In the genomic region with DNA sequence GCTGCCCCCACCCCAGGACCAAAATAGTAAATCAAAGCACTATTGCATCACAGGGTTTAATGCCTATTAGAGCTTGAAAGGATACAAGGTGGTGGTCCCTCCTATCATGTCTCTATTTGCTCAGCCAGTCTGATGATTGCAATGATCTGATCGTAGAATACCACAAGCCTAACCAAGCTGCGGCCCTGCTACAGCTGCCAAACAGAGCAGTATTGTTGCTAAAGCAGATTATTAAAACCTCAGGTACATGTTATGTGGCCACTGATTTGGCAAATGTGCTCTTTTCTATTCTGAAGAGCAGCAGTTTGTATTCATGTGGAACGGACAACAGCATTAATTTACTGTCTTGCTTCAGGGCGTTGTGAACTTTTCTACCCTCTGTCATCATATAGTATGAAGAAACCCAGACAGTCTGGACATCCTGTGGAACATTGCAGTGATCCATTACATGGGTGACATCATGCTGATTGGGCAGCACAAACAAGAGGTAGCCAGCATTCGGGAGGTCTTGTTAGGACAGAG, we compare ENCODE assay signal across 19 cellular contexts. TPM values are rescaled to one million over a fixed set of nuclear protein-coding genes. Genes with fewer than 3 reads are reported as not detected.
DNase-seq lines count a peak whose midpoint lies in the region; ATAC-seq and TF ChIP-seq lines count a peak whose summit lies in the region.
"Had no signal": no experiment of that assay in that cellular context is flagged by ENCODE, and none has a peak within 500 bp of the region (broad histone marks: within the 10 kb centered on the region; RNA-seq: fewer than 3 reads in every experiment).

No MANE protein-coding gene starts in this region.

- no peak overlapping the region for H3K23ac ChIP-seq in trophoblast cell (ENCODE audit: low read length)

- H2AFZ ChIP-seq in GM23248: peak overlapping the region; percentile 52
- H2AFZ ChIP-seq in trophoblast cell (ENCODE audit: insufficient read depth, low read length, poor library complexity): no peak overlapping the region

- H4K8ac ChIP-seq in trophoblast cell (ENCODE audit: low read depth, low read length): no peak overlapping the region

- 0 out of 2 replicates have a peak, but pooled peaks cover 9% of the 10 kb centered on the region for H3K4me1 ChIP-seq in GM23248 (ENCODE audit: insufficient read depth)
- H3K4me1 ChIP-seq in RWPE2 (ENCODE audit: insufficient read depth, poor library complexity, severe bottlenecking): peaks cover 13% of the 10 kb centered on the region
- peaks cover 8 to 17% of the 10 kb centered on the region in 2 experiments for H3K4me1 ChIP-seq in trophoblast cell (ENCODE audit: control insufficient read depth in 1 of 2, insufficient read depth in 2 of 2, low read length in 2 of 2)
- peaks cover 0 to 9% of the 10 kb centered on the region in 2 donors for H3K4me1 ChIP-seq in left lung
- H3K4me1 ChIP-seq: right lobe of liver, transverse colon had no signal

- H3K27me3 ChIP-seq in GM23248 (replicated peaks; ENCODE audit: insufficient read depth) (no peaks in the 10 kb centered on the region), RWPE2 (ENCODE audit: insufficient read depth, poor library complexity, severe bottlenecking) (no peaks in the 10 kb centered on the region), trophoblast cell (ENCODE audit: insufficient read depth, low read length) (no peaks in the 10 kb centered on the region), left lung (no peaks in the 10 kb centered on the region)
- H3K27me3 ChIP-seq: cardiac muscle cell, right lobe of liver, transverse colon had no signal

- H3K4me2 ChIP-seq in GM23248 (ENCODE audit: unreplicated experiment) (no peak overlapping the region), trophoblast cell (ENCODE audit: low read length) (peak overlapping the region; percentile 46)

- no peak overlapping the region for H2AK5ac ChIP-seq in trophoblast cell (ENCODE audit: low read length)

- peak overlapping the region; percentile 38 for H2BK5ac ChIP-seq in trophoblast cell (ENCODE audit: low read depth, low read length, poor library complexity)

- H3K4me3 ChIP-seq in GM23248: no peak overlapping the region
- no peak overlapping the region for H3K4me3 ChIP-seq in RWPE2 (ENCODE audit: severe bottlenecking)
- H3K4me3 ChIP-seq in trophoblast cell (ENCODE audit: low read depth, low read length): no peak overlapping the region
- no peak overlapping the region for H3K4me3 ChIP-seq in left lung
- H3K4me3 ChIP-seq: cardiac muscle cell, right lobe of liver, transverse colon had no signal

- no peak overlapping the region for H3K4ac ChIP-seq in trophoblast cell (ENCODE audit: low read depth, low read length)

- H3K36me3 ChIP-seq in GM23248 (ENCODE audit: low read depth): no peaks in the 10 kb centered on the region
- H3K36me3 ChIP-seq in RWPE2 (ENCODE audit: low read depth): no peaks in the 10 kb centered on the region
- H3K36me3 ChIP-seq in trophoblast cell (ENCODE audit: control insufficient read depth in 1 of 2, insufficient read depth in 2 of 2, low read length in 2 of 2): no peaks in the 10 kb centered on the region
- H3K36me3 ChIP-seq in left lung: no peaks in the 10 kb centered on the region
- H3K36me3 ChIP-seq: cardiac muscle cell, right lobe of liver, transverse colon had no signal

- H4K91ac ChIP-seq in trophoblast cell (ENCODE audit: low read depth, low read length): peak overlapping the region; percentile 33

- WGBS in GM23248 (ENCODE audit: low coverage in 1 of 2, low lambda C conversion rate in 2 of 2, missing lambda C conversion rate in 2 of 2), 2 experiments: 29 to 49% methylated on average over 5 of the region's 5 CpGs
- no CpG with 5 or more reads among the region's 5 CpGs for WGBS in trophoblast cell (ENCODE audit: extremely low coverage, insufficient coverage, insufficient read length)

- peaks cover 8% of the 10 kb centered on the region for H3K79me1 ChIP-seq in trophoblast cell (ENCODE audit: low read length)

- peaks cover 9% of the 10 kb centered on the region; the same call in 1 of the 2 replicates for H3F3A ChIP-seq in GM23248 (ENCODE audit: insufficient read depth)

- TF ChIP-seq CTCF in RWPE2 (IDR thresholded peaks at IDR 0.05; ENCODE audit: poor library complexity, severe bottlenecking) (no peak), left lung (IDR thresholded peaks at IDR 0.05) (no peak)

- H3K79me2 ChIP-seq in GM23248 (ENCODE audit: insufficient read depth) (no peaks in the 10 kb centered on the region), trophoblast cell (ENCODE audit: control insufficient read depth, insufficient read depth, low read length, poor library complexity) (no peaks in the 10 kb centered on the region)

- no peaks in the 10 kb centered on the region for H4K20me1 ChIP-seq in GM23248 (ENCODE audit: insufficient read depth)

- H2BK12ac ChIP-seq in trophoblast cell (ENCODE audit: low read length): no peak overlapping the region

- H3K9me2 ChIP-seq in GM23248 (ENCODE audit: insufficient read depth): no peaks in the 10 kb centered on the region

- H3K9me3 ChIP-seq in GM23248 (ENCODE audit: low read depth): no peaks in the 10 kb centered on the region
- H3K9me3 ChIP-seq in RWPE2 (ENCODE audit: severe bottlenecking): no peaks in the 10 kb centered on the region
- H3K9me3 ChIP-seq in trophoblast cell (ENCODE audit: insufficient read depth, low read depth, low read length): no peaks in the 10 kb centered on the region
- H3K9me3 ChIP-seq in left lung: no peaks in the 10 kb centered on the region
- H3K9me3 ChIP-seq: right lobe of liver, transverse colon had no signal

- H3K9ac ChIP-seq in GM23248 (no peak overlapping the region), trophoblast cell (ENCODE audit: low read length) (no peak overlapping the region)

- in situ Hi-C loops in GM23248 (cut with MboI): no loop called here

- intact Hi-C loops in left lung (cut with DNase I): no loop called here

- H4K12ac ChIP-seq in trophoblast cell (ENCODE audit: low read depth, low read length): no peak overlapping the region

- no peak overlapping the region for H3K14ac ChIP-seq in trophoblast cell (ENCODE audit: low read length)

- ATAC-seq in RWPE2 (ENCODE audit: low read depth) (peak; percentile 81), left lung (no peak)

- peak; percentile 60 for DNase-seq in GM23248
- DNase-seq in RWPE2 (ENCODE audit: low spot score): no peak
- DNase-seq in fibroblast of peridontal ligament (ENCODE audit: extremely low read depth): peak; percentile 37
- no peak for DNase-seq in trophoblast cell
- no peak for DNase-seq in left lung
- no peak for DNase-seq in amniotic stem cell (lab: John Stamatoyannopoulos, UW)
- no peak for DNase-seq in OCI-M1 (lab: John Stamatoyannopoulos, UW)
- DNase-seq in activated naive CD4-positive, alpha-beta T cell treated with anti-CD3 and anti-CD28 coated beads, Interleukin-2, amount 50 U/mL, for 16 hours: no peak
- DNase-seq: activated CD4-positive, alpha-beta T cell treated with anti-CD3 and anti-CD28 coated beads, Interleukin-2, amount 10 ng/mL, durations not matched to agents 24 days and 14 days; activated naive CD4-positive, alpha-beta T cell treated with anti-CD3 and anti-CD28 coated beads, Interleukin-2, amount 10 ng/mL, durations not matched to agents 7 days and 5 days; DMS 273 treated with DMSO at 0.1 percent for 48 hours; hippocampal formation; NCI-H2029 treated with DMSO at 0.1 percent for 48 hours; right lobe of liver; Right ventricle myocardium superior; stimulated activated CD4-positive, alpha-beta T cell treated with anti-CD3 and anti-CD28 coated beads, Interleukin-4, amount 100 ng/mL, for 1 hour; transverse colon had no signal

- no peak overlapping the region for H3K18ac ChIP-seq in trophoblast cell (ENCODE audit: low read length)

- H2BK120ac ChIP-seq in trophoblast cell (ENCODE audit: insufficient read depth, low read length, poor library complexity): no peak overlapping the region

- no peak overlapping the region for H3K27ac ChIP-seq in GM23248
- peak overlapping the region; percentile 43 for H3K27ac ChIP-seq in RWPE2 (ENCODE audit: poor library complexity, severe bottlenecking)
- peak overlapping the region; percentile 38 for H3K27ac ChIP-seq in trophoblast cell (ENCODE audit: low read depth, low read length)
- H3K27ac ChIP-seq in left lung: no peak overlapping the region
- H3K27ac ChIP-seq: cardiac muscle cell, right lobe of liver, transverse colon had no signal

RNA-seq across cellular contexts. Expression of gene VAPA, which starts 8.4 kb away (rescaled TPM):
- 204 and 277 TPM in 2 replicates for total RNA-seq in GM23248 (2014; rRNA removed; shearing (Covaris generic))
- polyA plus RNA-seq in GM23248 (2016; fragmentation: Nextera tagmentation; extraction: Ambion mirVana): 290 and 299 TPM in 2 replicates
- 181 and 185 TPM in 2 replicates for polyA plus RNA-seq in trophoblast cell (2013)
- total RNA-seq in left lung: 100 to 1,000 TPM; 197 to 214 TPM

RNA-seq across cellular contexts. Expression of gene TXNDC2, which starts 19.7 kb away (rescaled TPM):
- not detected in 2 replicates for total RNA-seq in GM23248 (2014; rRNA removed; shearing (Covaris generic))
- not detected in 2 replicates for polyA plus RNA-seq in GM23248 (2016; fragmentation: Nextera tagmentation; extraction: Ambion mirVana)
- polyA plus RNA-seq in trophoblast cell (2013): 1.1 and 1.4 TPM in 2 replicates
- total RNA-seq in left lung: under 1 TPM; 0.09 to 0.18 TPM
- total RNA-seq: activated CD4-positive, alpha-beta T cell treated with anti-CD3 and anti-CD28 coated beads, Interleukin-2, amount 10 ng/mL, durations not matched to agents 24 days and 14 days; cardiac muscle cell; right lobe of liver; Right ventricle myocardium superior had no signal
- polyA plus RNA-seq: cardiac muscle cell, liver had no signal

Comparison
In these comparisons a context has a peak if more than half of its experiments do, and no peak if none do; other contexts are left out.
1. DNase-seq: peak in GM23248 (single experiment) and fibroblast of peridontal ligament (single experiment); none in RWPE2 (single experiment), trophoblast cell (0 of 2), left lung (0 of 2), amniotic stem cell (single experiment), OCI-M1 (single experiment) and activated naive CD4-positive, alpha-beta T cell treated with anti-CD3 and anti-CD28 coated beads, Interleukin-2, amount 50 U/mL, for 16 hours (single experiment).
2. H3K27ac ChIP-seq: peak in RWPE2 (single experiment) and trophoblast cell (single experiment); none in GM23248 (single experiment) and left lung (0 of 2).